ENCODE assay signal across 16 cellular contexts in the genomic region with DNA sequence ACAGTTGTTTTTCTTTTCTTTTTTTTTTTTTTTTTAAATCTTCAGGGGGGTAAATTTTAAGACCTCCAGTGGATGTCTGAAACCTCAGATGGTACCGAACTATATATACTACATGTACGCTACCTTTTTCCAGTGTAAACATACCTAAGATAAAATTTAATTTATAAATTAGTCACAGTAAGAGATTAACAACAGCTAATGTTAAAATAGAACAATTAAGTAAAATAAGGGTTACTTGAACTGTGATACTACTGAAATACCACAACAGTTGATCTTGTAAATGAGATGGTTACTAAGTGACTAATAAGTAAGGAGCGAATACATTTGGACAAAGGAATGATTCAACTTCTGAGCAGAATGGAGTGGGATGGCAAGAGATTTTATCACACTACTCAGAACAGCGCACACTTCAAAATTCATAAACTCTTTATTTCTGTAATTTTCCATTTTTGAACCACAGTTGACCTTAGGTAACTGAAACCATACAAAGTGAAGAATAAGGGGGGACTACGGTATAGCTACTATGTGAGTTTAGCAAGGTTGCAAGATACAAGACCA.
A peak's percentile ranks its signal among the peaks of the same experiment; 100 is the strongest.
DNase-seq lines count a peak whose midpoint lies in the region; ATAC-seq and TF ChIP-seq lines count a peak whose summit lies in the region.
"Had no signal": no experiment of that assay in that cellular context is flagged by ENCODE, and none has a peak within 500 bp of the region (broad histone marks: within the 10 kb centered on the region; RNA-seq: fewer than 3 reads in every experiment).

No MANE protein-coding gene starts in this region.

- peak; percentile 65; the same call in 1 of the 2 replicates for ATAC-seq in Panc1
- ATAC-seq in HG03280 (IDR thresholded peaks at IDR 0.05; ENCODE audit: unreplicated experiment): no peak
- ATAC-seq in GM21528 (IDR thresholded peaks at IDR 0.05; ENCODE audit: low FRiP score, unreplicated experiment): no peak

- H3K36me3 ChIP-seq in Panc1 (ENCODE audit: control insufficient read depth, insufficient read depth, low read length): no peaks in the 10 kb centered on the region
- H3K36me3 ChIP-seq: esophagus muscularis mucosa had no signal

- TF ChIP-seq CTCF in Panc1 (IDR thresholded peaks at IDR 0.05) (no peak), Calu3 (IDR thresholded peaks at IDR 0.05; ENCODE audit: unreplicated experiment) (no peak)

- H3K4me1 Mint-ChIP-seq in Calu3 (ENCODE audit: low read depth, unreplicated experiment): no peaks in the 10 kb centered on the region
- H3K4me1 Mint-ChIP-seq: CD14-positive monocyte, H9, immature natural killer cell had no signal

- BruUV-seq in Panc1 (replicated peaks; lab: Mats Ljungman, UMichigan) (no TSS peak), Calu3 (replicated peaks; lab: Mats Ljungman, UMichigan) (no TSS peak)

- intact Hi-C loops in Panc1 (cut with micrococcal nuclease; ENCODE audit: unreplicated experiment): no loop called here
- intact Hi-C loops in Calu3 (cut with micrococcal nuclease; ENCODE audit: unreplicated experiment): no loop called here

- peaks cover 2% of the 10 kb centered on the region for H3K9me3 Mint-ChIP-seq in Calu3 (ENCODE audit: low read depth, unreplicated experiment)

- POLR2A ChIA-PET in Panc1 (lab: Charles Lee): interaction anchor here (0.7 kb wide), 1 partner anchor 771 kb away, joined by 5 read pairs; no protein-coding TSS in a partner anchor

- H3K9me3 ChIP-seq in Panc1 (ENCODE audit: control insufficient read depth, insufficient read depth, low read depth, low read length): no peaks in the 10 kb centered on the region

- H3K27ac Mint-ChIP-seq in Calu3 (ENCODE audit: unreplicated experiment): no peak overlapping the region
- H3K27ac Mint-ChIP-seq: CD14-positive monocyte, H9, immature natural killer cell had no signal

- no peak overlapping the region for H3K4me3 ChIP-seq in Panc1 (ENCODE audit: low read depth in 2 of 2, low read length in 2 of 2)
- H3K4me3 ChIP-seq: esophagus muscularis mucosa had no signal

- no peaks in the 10 kb centered on the region for H3K4me1 ChIP-seq in Panc1 (ENCODE audit: control insufficient read depth, insufficient read depth, low read length)
- H3K4me1 ChIP-seq: esophagus muscularis mucosa had no signal

- DNase-seq in Daoy (ENCODE audit: low read depth) (peak; percentile 64), Panc1 (ENCODE audit: low read depth, low spot score) (no peak), epithelial cell of prostate (ENCODE audit: low read depth, low spot score) (peak; percentile 48), non-pigmented ciliary epithelial cell (ENCODE audit: low read depth) (peak; percentile 81), Calu3 (no peak)
- no peak for DNase-seq in activated CD4-positive, CD25-positive, alpha-beta regulatory T cell (lab: John Stamatoyannopoulos, UW)
- DNase-seq: activated naive CD4-positive, alpha-beta T cell treated with Interleukin-2 at 50 U/mL for 16 hours; H9; immature natural killer cell; NCI-H2029 treated with DMSO at 0.1 percent for 48 hours; stimulated activated naive CD4-positive, alpha-beta T cell had no signal

- H3K36me3 Mint-ChIP-seq in Calu3 (ENCODE audit: insufficient read depth, unreplicated experiment): no peaks in the 10 kb centered on the region
- H3K36me3 Mint-ChIP-seq: CD14-positive monocyte, immature natural killer cell had no signal

- CTCF ChIA-PET in Panc1 (lab: Charles Lee) (interaction anchor here (0.7 kb wide), 2 partner anchors 307 to 927 kb away, joined by 5 to 6 read pairs; no protein-coding TSS in a partner anchor), Calu3 (lab: Charles Lee) (interaction anchor here (0.6 to 0.7 kb wide), 4 partner anchors 15 to 1059 kb away, joined by 3 to 5 read pairs (median 4); no protein-coding TSS in a partner anchor)

- no peaks in the 10 kb centered on the region for H3K27me3 Mint-ChIP-seq in Calu3 (ENCODE audit: unreplicated experiment)

- in situ Hi-C loops in Panc1 (cut with HindIII; ENCODE audit: low pct_unique_long_range_greater_than_20kb, low sequenced_read_pairs): no loop called here

- no peak overlapping the region for H3K27ac ChIP-seq in Panc1 (ENCODE audit: low read length)
- H3K27ac ChIP-seq in epithelial cell of prostate: no peak overlapping the region
- H3K27ac ChIP-seq: esophagus muscularis mucosa, VCaP had no signal

- no peak overlapping the region for H3K4me3 Mint-ChIP-seq in Calu3 (ENCODE audit: low read depth, unreplicated experiment)
- H3K4me3 Mint-ChIP-seq: CD14-positive monocyte, H9, immature natural killer cell had no signal

- H3K27me3 ChIP-seq in Panc1 (ENCODE audit: control insufficient read depth, insufficient read depth, low read length): no peaks in the 10 kb centered on the region
- H3K27me3 ChIP-seq: esophagus muscularis mucosa had no signal

Comparison
In these comparisons a context has a peak if more than half of its experiments do, and no peak if none do; other contexts are left out.
1. DNase-seq: peak in Daoy (single experiment), epithelial cell of prostate (single experiment) and non-pigmented ciliary epithelial cell (single experiment); none in Panc1 (single experiment), activated CD4-positive, CD25-positive, alpha-beta regulatory T cell (0 of 4) and Calu3 (single experiment).